1 cellular context compared by ENCODE assay signal in the genomic region with DNA sequence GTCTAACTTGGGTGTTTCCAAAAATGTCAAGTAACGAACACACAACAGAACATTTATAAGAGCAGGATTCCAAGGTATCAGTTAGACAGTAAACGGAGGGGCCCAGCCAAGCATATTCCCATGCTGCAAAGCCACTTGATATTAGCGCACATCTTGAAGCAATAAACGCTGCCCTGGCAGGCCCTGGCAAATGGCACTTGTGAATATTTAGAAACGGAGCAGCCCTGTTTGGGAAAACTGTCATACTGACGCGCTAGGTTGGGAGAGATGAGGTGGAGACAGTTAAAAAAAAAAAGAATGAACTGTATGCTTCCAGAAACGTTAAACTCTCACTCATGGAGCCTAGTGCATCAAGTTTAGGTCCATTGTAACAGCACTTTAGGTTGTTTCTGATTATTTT.
TF ChIP-seq lines count a peak whose summit lies in the region.

No MANE protein-coding gene starts in this region.

TF ChIP-seq in GM12878, 131 proteins besides CTCF, POLR2A, EP300 and RAD21 (continued from another document):
- TF ChIP-seq PRDM15 (CRISPR knock-in tag; IDR thresholded peaks at IDR 0.05) (no peak), FOXM1 (IDR thresholded peaks at IDR 0.05; ENCODE audit: low read depth, low read length) (no peak), MEF2A (IDR thresholded peaks at IDR 0.05; ENCODE audit: insufficient read depth, low read depth, low read length) (no peak), RAD51 (IDR thresholded peaks at IDR 0.05) (no peak), CHD2 (IDR thresholded peaks at IDR 0.05; ENCODE audit: borderline replicate concordance, low read depth, low read length) (no peak), BHLHE40 (IDR thresholded peaks at IDR 0.05; ENCODE audit: borderline replicate concordance in 1 of 2, low read depth in 2 of 2, low read length in 1 of 2) (no peak), MEF2B (IDR thresholded peaks at IDR 0.05; ENCODE audit: partially characterized antibody, poor library complexity, severe bottlenecking) (no peak), SMC3 (IDR thresholded peaks at IDR 0.05; ENCODE audit: borderline replicate concordance, low read length) (no peak), ZNF24 (IDR thresholded peaks at IDR 0.05) (no peak), BRCA1 (IDR thresholded peaks at IDR 0.05; ENCODE audit: low read depth, low read length) (no peak)
